Comparison of ENCODE assay signal across 23 cellular contexts in the genomic region with DNA sequence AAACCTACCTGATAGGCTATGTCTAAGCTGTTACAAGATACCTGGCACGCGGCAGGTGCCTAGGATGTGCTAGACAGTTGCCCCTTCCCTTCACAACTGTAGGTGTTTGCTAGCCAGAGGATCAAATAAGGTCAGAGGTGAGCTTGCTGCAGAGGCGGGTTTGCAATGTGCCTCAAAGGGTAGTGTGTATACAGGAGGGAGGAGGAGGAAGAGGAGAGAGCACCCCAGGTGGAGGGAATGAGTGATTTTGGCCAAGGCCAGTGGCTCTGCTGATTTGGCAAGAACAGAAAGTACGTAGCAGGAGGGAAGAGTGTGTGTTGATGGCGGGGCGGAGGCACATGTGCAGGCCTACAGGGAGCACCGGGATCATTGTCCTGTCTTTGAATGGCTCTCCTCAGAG.
DNase-seq lines count a peak whose midpoint lies in the region; ATAC-seq and TF ChIP-seq lines count a peak whose summit lies in the region.
"Had no signal": no experiment of that assay in that cellular context is flagged by ENCODE, and none has a peak within 500 bp of the region (broad histone marks: within the 10 kb centered on the region; RNA-seq: fewer than 3 reads in every experiment).

No MANE protein-coding gene starts in this region.

- TF ChIP-seq CTCF in brain (conservative IDR thresholded peaks at IDR 0.05): no peak
- no peak for TF ChIP-seq CTCF in spleen (IDR thresholded peaks at IDR 0.05 in 8 of 11, conservative IDR thresholded peaks at IDR 0.05 in 3 of 11)
- no peak for TF ChIP-seq CTCF in esophagus squamous epithelium (IDR thresholded peaks at IDR 0.05)

- no peaks in the 10 kb centered on the region for H3K9me3 Mint-ChIP-seq in T-helper 1 cell treated with Interleukin-12 subunit alpha and Interleukin-12 subunit beta and Interleukin-4 antibody, amounts not matched to agents 30 μg/mL and 1 μg/mL, for 36 hours
- peaks cover 0 to 4% (median 0%) of the 10 kb centered on the region in 5 experiments for H3K9me3 Mint-ChIP-seq in brain
- H3K9me3 Mint-ChIP-seq: CD8-positive, alpha-beta T cell had no signal

- no peak for TF ChIP-seq POLR2A in spleen (IDR thresholded peaks at IDR 0.05)
- TF ChIP-seq POLR2A in esophagus squamous epithelium (IDR thresholded peaks at IDR 0.05): no peak

- no peak overlapping the region for H3K4me3 ChIP-seq in spleen
- H3K4me3 ChIP-seq in esophagus squamous epithelium: no peak overlapping the region
- H3K4me3 ChIP-seq: HAP-1, K562 had no signal

- H3K9me3 ChIP-seq in spleen: no peaks in the 10 kb centered on the region
- H3K9me3 ChIP-seq in esophagus squamous epithelium: no peaks in the 10 kb centered on the region
- H3K9me3 ChIP-seq: HAP-1 had no signal

- H3K36me3 Mint-ChIP-seq in T-helper 1 cell treated with Interleukin-12 subunit alpha and Interleukin-12 subunit beta and Interleukin-4 antibody, amounts not matched to agents 30 μg/mL and 1 μg/mL, for 36 hours (ENCODE audit: low read depth): peaks cover 3% of the 10 kb centered on the region
- peaks cover 37% of the 10 kb centered on the region for H3K36me3 Mint-ChIP-seq in brain
- H3K36me3 Mint-ChIP-seq: CD8-positive, alpha-beta T cell had no signal

- H3K27ac Mint-ChIP-seq in T-helper 1 cell treated with Interleukin-12 subunit alpha and Interleukin-12 subunit beta and Interleukin-4 antibody, amounts not matched to agents 30 μg/mL and 1 μg/mL, for 36 hours: peak overlapping the region; percentile 1
- H3K27ac Mint-ChIP-seq in brain: peak overlapping the region in 3 of 5 experiments; percentile 19 to 100 (median 100)
- H3K27ac Mint-ChIP-seq: CD8-positive, alpha-beta T cell had no signal

- peaks cover 25 to 98% (median 62%) of the 10 kb centered on the region in 6 donors for H3K4me1 ChIP-seq in spleen
- peaks cover 11 to 47% (median 18%) of the 10 kb centered on the region in 3 donors for H3K4me1 ChIP-seq in esophagus squamous epithelium
- H3K4me1 ChIP-seq: HAP-1 had no signal

- H3K27me3 ChIP-seq in spleen (replicated peaks in 1 of 7) (peaks cover 0 to 30% (median 4%) of the 10 kb centered on the region in 7 donors), esophagus squamous epithelium (peaks cover 0 to 4% (median 0%) of the 10 kb centered on the region in 4 donors)

- peaks cover 33% of the 10 kb centered on the region for H3K27me3 Mint-ChIP-seq in T-helper 1 cell treated with Interleukin-12 subunit alpha and Interleukin-12 subunit beta and Interleukin-4 antibody, amounts not matched to agents 30 μg/mL and 1 μg/mL, for 36 hours (ENCODE audit: low read depth)
- H3K27me3 Mint-ChIP-seq in brain: peaks cover 1% of the 10 kb centered on the region

- H3K27ac ChIP-seq in spleen (peak overlapping the region in 4 of 8 donors; percentile 7 to 81 (median 47)), esophagus squamous epithelium (no peak overlapping the region)
- H3K27ac ChIP-seq: 22Rv1, RWPE1 had no signal

- ATAC-seq in left lobe of liver: peak; percentile 5
- ATAC-seq: CD8-positive, alpha-beta T cell; HepG2; K562 had no signal

- H3K36me3 ChIP-seq in spleen (no peaks in the 10 kb centered on the region), esophagus squamous epithelium (no peaks in the 10 kb centered on the region)
- H3K36me3 ChIP-seq: HAP-1 had no signal

- 79 to 90% (median 86%) methylated on average over 7 of the region's 7 CpGs for WGBS in spleen, 5 donors
- WGBS in esophagus squamous epithelium, 2 donors: 81 to 92% methylated on average over 7 of the region's 7 CpGs

- no peak overlapping the region for H3K4me3 Mint-ChIP-seq in T-helper 1 cell treated with Interleukin-12 subunit alpha and Interleukin-12 subunit beta and Interleukin-4 antibody, amounts not matched to agents 30 μg/mL and 1 μg/mL, for 36 hours
- peak overlapping the region in 3 of 5 experiments; percentile 15 to 100 (median 24) for H3K4me3 Mint-ChIP-seq in brain
- H3K4me3 Mint-ChIP-seq: CD8-positive, alpha-beta T cell had no signal

- peaks cover 58% of the 10 kb centered on the region for H3K4me1 Mint-ChIP-seq in T-helper 1 cell treated with Interleukin-12 subunit alpha and Interleukin-12 subunit beta and Interleukin-4 antibody, amounts not matched to agents 30 μg/mL and 1 μg/mL, for 36 hours (ENCODE audit: low read depth)
- H3K4me1 Mint-ChIP-seq in brain: peaks cover 93% of the 10 kb centered on the region

- no peak for DNase-seq in T-helper 1 cell
- DNase-seq in left lobe of liver (ENCODE audit: low spot score): no peak
- peak; percentile 45 for DNase-seq in spleen
- DNase-seq in UCSD-AML1 (lab: John Stamatoyannopoulos, UW; ENCODE audit: unreplicated experiment): no peak
- DNase-seq in activated T-cell treated with anti-CD3 and anti-CD28 coated beads for 4 hours: no peak
- DNase-seq in esophagus squamous epithelium (lab: John Stamatoyannopoulos, UW): no peak
- DNase-seq: ACHN; CD8-positive, alpha-beta T cell; DMS153; NCI-H1092; NCI-H1436 treated with DMSO at 0.1 percent for 48 hours; NCI-H2029; NCI-H2227 treated with DMSO at 0.1 percent for 48 hours; NCI-H510A; NCI-H748 treated with DMSO at 0.1 percent for 48 hours; NK-92 treated with Interleukin-12 subunit alpha and Interleukin-12 subunit beta, amount 100 ng/mL, for 24 hours had no signal

- intact Hi-C loops in spleen (cut with DNase I; ENCODE audit: low total_unique reads) (no loop called here), esophagus squamous epithelium (cut with DNase I) (no loop called here)
